ENCODE assay signal across 25 cellular contexts in the genomic region with DNA sequence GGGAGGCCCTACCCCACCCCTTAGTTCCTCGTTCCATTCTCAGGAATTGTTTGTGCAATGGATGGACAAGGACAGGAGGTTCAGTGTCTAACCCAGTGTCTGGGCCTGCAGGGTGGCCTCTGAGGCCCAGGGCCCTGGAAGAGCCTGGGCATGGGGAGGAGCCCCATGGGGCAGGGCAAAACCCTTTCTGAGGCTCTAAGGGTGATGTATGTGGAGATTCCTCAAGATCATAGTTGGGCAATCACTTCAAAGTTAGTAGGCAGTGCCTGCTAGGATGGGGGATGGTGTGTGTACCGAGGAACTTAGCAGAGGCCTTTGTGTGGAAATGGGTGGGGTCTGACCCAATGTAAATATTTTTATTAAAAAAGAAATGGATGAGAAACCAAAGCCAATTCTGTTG. TPM values are rescaled to one million over a fixed set of nuclear protein-coding genes. Genes with fewer than 3 reads are reported as not detected.
A peak's percentile ranks its signal among the peaks of the same experiment; 100 is the strongest.
DNase-seq lines count a peak whose midpoint lies in the region; ATAC-seq and TF ChIP-seq lines count a peak whose summit lies in the region.
"Had no signal": no experiment of that assay in that cellular context is flagged by ENCODE, and none has a peak within 500 bp of the region (broad histone marks: within the 10 kb centered on the region; RNA-seq: fewer than 3 reads in every experiment).

No MANE protein-coding gene starts in this region.

- no peaks in the 10 kb centered on the region for H3K27me3 ChIP-seq in RWPE2 (ENCODE audit: insufficient read depth, poor library complexity, severe bottlenecking)
- H3K27me3 ChIP-seq in upper lobe of left lung = no peaks in the 10 kb centered on the region
- H3K27me3 ChIP-seq: adrenal gland, neutrophil had no signal

- H3K27ac ChIP-seq in RWPE2 (ENCODE audit: poor library complexity, severe bottlenecking) = no peak overlapping the region
- H3K27ac ChIP-seq in upper lobe of left lung = peak overlapping the region; percentile 63 to 84 (median 81)
- H3K27ac ChIP-seq: adrenal gland, coronary artery, neutrophil, skin epidermis had no signal

- TF ChIP-seq CTCF in RWPE2 (IDR thresholded peaks at IDR 0.05; ENCODE audit: poor library complexity, severe bottlenecking) (no peak), fibroblast of the aortic adventitia (IDR thresholded peaks at IDR 0.05; ENCODE audit: insufficient read depth, low read length) (no peak), upper lobe of left lung (IDR thresholded peaks at IDR 0.05) (no peak)

- H3K9me3 ChIP-seq in RWPE2 (ENCODE audit: severe bottlenecking) (no peaks in the 10 kb centered on the region), upper lobe of left lung (no peaks in the 10 kb centered on the region)
- H3K9me3 ChIP-seq: adrenal gland, neutrophil had no signal

- DNase-seq in SKM-1 treated with dmso at 0.1 percent for 144 hours (lab: John Stamatoyannopoulos, UW; ENCODE audit: unreplicated experiment) = peak; percentile 34
- DNase-seq in SKM-1 (lab: John Stamatoyannopoulos, UW; ENCODE audit: unreplicated experiment) = no peak
- no peak for DNase-seq in RWPE2 (ENCODE audit: low spot score)
- peak; percentile 31 for DNase-seq in fibroblast of the aortic adventitia (ENCODE audit: low read depth)
- peak in 1 of 2 donors; percentile 73 for DNase-seq in upper lobe of left lung
- no peak for DNase-seq in globus pallidus (ENCODE audit: low spot score)
- no peak for DNase-seq in NCI-H2081 (lab: John Stamatoyannopoulos, UW)
- DNase-seq: activated CD8-positive, alpha-beta memory T cell treated with anti-CD3 and anti-CD28 coated beads for 24 hours; activated T-cell treated with anti-CD3 and anti-CD28 coated beads, Interleukin-2, amount 50 U/mL, for 24 hours; adrenal gland; DMS53; endodermal cell; kidney glomerular epithelial cell; NCI-H1417 treated with DMSO at 0.1 percent for 48 hours; NCI-H524; stimulated activated CD4-positive, alpha-beta T cell treated with anti-CD3 and anti-CD28 coated beads, Interleukin-1b, Interleukin-23, amount 100 ng/mL, for 48 hours; SW 1271 had no signal

- H3K4me1 ChIP-seq in RWPE2 (ENCODE audit: insufficient read depth, poor library complexity, severe bottlenecking) (no peaks in the 10 kb centered on the region), upper lobe of left lung (peaks cover 15 to 24% (median 20%) of the 10 kb centered on the region in 4 donors)
- H3K4me1 ChIP-seq: adrenal gland had no signal

- peak in 1 of 4 donors; percentile 17 for TF ChIP-seq POLR2A in upper lobe of left lung (IDR thresholded peaks at IDR 0.05)

- peak in 1 of 4 donors; percentile 57 for TF ChIP-seq EP300 in upper lobe of left lung (IDR thresholded peaks at IDR 0.05)

- H3K4me3 ChIP-seq in RWPE2 (ENCODE audit: severe bottlenecking) (no peak overlapping the region), fibroblast of the aortic adventitia (ENCODE audit: low read depth, low read length) (no peak overlapping the region), upper lobe of left lung (no peak overlapping the region)
- H3K4me3 ChIP-seq: adrenal gland, coronary artery, skin epidermis had no signal

- WGBS in upper lobe of left lung, 2 donors = 22 to 44% methylated on average over 2 of the region's 2 CpGs

- ATAC-seq in RWPE2 (ENCODE audit: low read depth) (peak; percentile 53), upper lobe of left lung (ENCODE audit: low FRiP score in 2 of 2) (peak; percentile 44 to 61), GM21723 (IDR thresholded peaks at IDR 0.05; ENCODE audit: unreplicated experiment) (no peak)
- ATAC-seq: activated CD4-positive, CD25-positive, alpha-beta regulatory T cell treated with anti-CD3 and anti-CD28 coated beads, Interleukin-2, amount 50 U/mL, for 24 hours had no signal

- H3K36me3 ChIP-seq in RWPE2 (ENCODE audit: low read depth) (no peaks in the 10 kb centered on the region), upper lobe of left lung (no peaks in the 10 kb centered on the region)
- H3K36me3 ChIP-seq: adrenal gland, neutrophil had no signal

RNA-seq across cellular contexts. Expression of a gene that starts 6.7 kb away (rescaled TPM):
- total RNA-seq in fibroblast of the aortic adventitia (ENCODE audit: low replicate concordance) = 4.4 and 48.2 TPM in 2 replicates
- total RNA-seq in upper lobe of left lung = 100 to 1,000 TPM; 119 to 322 (median 233) TPM
- total RNA-seq: A172, pulmonary artery endothelial cell had no signal

RNA-seq across cellular contexts. Expression of a gene that starts 18.9 kb away (rescaled TPM):
- total RNA-seq in fibroblast of the aortic adventitia (ENCODE audit: low replicate concordance) = 3.3 and 3.8 TPM in 2 replicates
- 1 to 10 TPM; 1.0 to 7.5 (median 2.2) TPM for total RNA-seq in upper lobe of left lung

RNA-seq across cellular contexts. Expression of a gene that starts 23.3 kb away (rescaled TPM):
- 37.9 and 62.0 TPM in 2 replicates for total RNA-seq in fibroblast of the aortic adventitia (ENCODE audit: low replicate concordance)
- total RNA-seq in upper lobe of left lung = 10 to 100 TPM; 23.6 to 57.3 (median 41.7) TPM

RNA-seq across cellular contexts. Expression of a gene that starts 25.1 kb away (rescaled TPM):
- total RNA-seq in fibroblast of the aortic adventitia (ENCODE audit: low replicate concordance) (32.9 and 39.1 TPM in 2 replicates), upper lobe of left lung (100 to 1,000 TPM in 1 of 6 donors, 10 to 100 TPM in 5; 15.0 to 199 (median 58.1) TPM)
- total RNA-seq: B cell had no signal

RNA-seq across cellular contexts. Expression of a gene that starts 38.0 kb away (rescaled TPM):
- 36.6 and 109 TPM in 2 replicates for total RNA-seq in fibroblast of the aortic adventitia (ENCODE audit: low replicate concordance)
- total RNA-seq in upper lobe of left lung = 10 to 100 TPM; 42.8 to 84.2 (median 63.0) TPM

Comparison
In these comparisons a context has a peak if more than half of its experiments do, and no peak if none do; other contexts are left out.
1. DNase-seq: peak in SKM-1 treated with dmso at 0.1 percent for 144 hours (single experiment) and fibroblast of the aortic adventitia (single experiment); none in SKM-1 (single experiment), RWPE2 (single experiment), globus pallidus (single experiment) and NCI-H2081 (0 of 2).